23 cellular contexts compared by ENCODE assay signal in genomic region chr4:128550060-128550459, GRCh38.
A peak's percentile ranks its signal among the peaks of the same experiment; 100 is the strongest.
DNase-seq lines count a peak whose midpoint lies in the region; ATAC-seq, FAIRE-seq and TF ChIP-seq lines count a peak whose summit lies in the region.
"Had no signal": no experiment of that assay in that cellular context is flagged by ENCODE, and none has a peak within 500 bp of the region (broad histone marks: within the 10 kb centered on the region; RNA-seq: fewer than 3 reads in every experiment).

No MANE protein-coding gene starts in this region.

- TF ChIP-seq POLR2A in GM12891 (IDR thresholded peaks at IDR 0.05; ENCODE audit: low read depth, low read length) (no peak), erythroblast (IDR thresholded peaks at IDR 0.05; ENCODE audit: low read length) (no peak)

- DNase-seq in GM12891 (ENCODE audit: insufficient read length, low spot score) (no peak), NCI-H146 treated with DMSO at 0.1 percent for 48 hours (lab: John Stamatoyannopoulos, UW; ENCODE audit: unreplicated experiment) (no peak), erythroblast (lab: John Stamatoyannopoulos, UW) (no peak)
- DNase-seq: activated CD4-positive, alpha-beta T cell treated with anti-CD3 and anti-CD28 coated beads, Interleukin-2, amount 50 U/mL, for 48 hours; activated naive CD4-positive, alpha-beta T cell treated with anti-CD3 and anti-CD28 coated beads, Interleukin-2, amount 10 ng/mL, durations not matched to agents 7 days and 5 days; brain microvascular endothelial cell; CD8-positive, alpha-beta T cell; DMS 273 treated with DMSO at 0.1 percent for 48 hours; Kasumi-1; naive B cell; NCI-H1436; NCI-H446; NCI-H82; nucleus accumbens; stimulated activated naive CD8-positive, alpha-beta T cell treated with anti-CD3 and anti-CD28 coated beads, Interleukin-15, Interleukin-2, amounts not matched to agents 100 U/mL and 50 U/mL, for 24 hours; T-helper 1 cell; testis had no signal

- FAIRE-seq in GM12891 (lab: Jason Lieb, UNC): peak; percentile 28
- FAIRE-seq: islet of Langerhans had no signal

- ATAC-seq in GM19351 (IDR thresholded peaks at IDR 0.05; ENCODE audit: unreplicated experiment) (peak; percentile 48), HG02798 (IDR thresholded peaks at IDR 0.05; ENCODE audit: poor library complexity, unreplicated experiment) (peak; percentile 34), HG03442 (IDR thresholded peaks at IDR 0.05; ENCODE audit: unreplicated experiment) (peak; percentile 52), HG03378 (IDR thresholded peaks at IDR 0.05; ENCODE audit: unreplicated experiment) (no peak), HG02840 (IDR thresholded peaks at IDR 0.05; ENCODE audit: low FRiP score, unreplicated experiment) (no peak)
- ATAC-seq: CD8-positive, alpha-beta T cell; stimulated activated naive CD8-positive, alpha-beta T cell treated with anti-CD3 and anti-CD28 coated beads, Interleukin-15, Interleukin-2, amounts not matched to agents 100 U/mL and 50 U/mL, for 24 hours had no signal

TF ChIP-seq in GM12891, 5 proteins besides CTCF, POLR2A, EP300 and RAD21:
- TF ChIP-seq PAX5 (IDR thresholded peaks at IDR 0.05; ENCODE audit: insufficient read depth, low read length, severe bottlenecking): peak; percentile 65
- no peak for TF ChIP-seq POLR2AphosphoS5 (IDR thresholded peaks at IDR 0.05; ENCODE audit: low read depth, low read length)

Comparison
In these comparisons a context has a peak if more than half of its experiments do, and no peak if none do; other contexts are left out.
1. ATAC-seq: peak in GM19351 (single experiment), HG02798 (single experiment) and HG03442 (single experiment); none in HG03378 (single experiment) and HG02840 (single experiment).